Comparison of ENCODE assay signal across 8 cellular contexts in the genomic region with DNA sequence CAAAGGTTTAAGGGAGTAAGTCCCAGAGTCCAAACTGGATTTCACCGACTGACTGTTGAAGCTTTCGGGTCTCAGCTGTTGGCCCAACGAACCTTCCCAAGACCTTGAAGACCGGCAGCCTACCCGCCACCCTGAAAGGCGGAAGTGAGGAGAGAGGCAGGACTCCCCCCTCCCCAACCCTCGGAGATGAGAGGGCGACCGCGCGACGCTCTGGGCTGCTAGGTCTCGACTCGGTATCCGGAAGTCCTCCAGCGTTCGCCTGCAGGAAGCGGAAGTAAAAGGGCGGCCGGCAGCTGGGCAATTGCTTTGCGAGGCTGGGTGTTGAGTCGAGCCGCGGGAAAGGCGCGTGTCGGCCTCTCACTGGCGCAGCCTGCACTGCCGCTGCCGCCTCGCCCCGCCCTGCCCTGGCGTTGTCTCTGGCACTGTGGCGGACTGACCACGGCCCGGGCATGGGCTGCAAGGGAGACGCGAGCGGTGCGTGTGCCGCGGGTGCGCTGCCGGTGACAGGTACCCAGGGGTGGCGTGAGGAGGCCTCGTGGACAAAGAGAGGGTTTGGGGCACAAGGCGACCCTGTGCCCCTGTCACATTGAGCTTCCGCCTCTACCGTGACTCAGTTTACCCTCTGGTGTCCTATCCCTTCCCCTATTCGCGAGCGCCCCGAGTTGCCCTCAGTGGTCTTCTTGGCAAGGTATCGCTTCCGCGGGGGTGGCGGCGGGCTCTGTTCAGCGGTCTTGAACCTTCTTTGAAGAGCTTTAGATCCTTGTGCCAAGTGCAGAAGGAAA. TPM values are rescaled to one million over a fixed set of nuclear protein-coding genes. Genes with fewer than 3 reads are reported as not detected.
DNase-seq lines count a peak whose midpoint lies in the region; ATAC-seq lines count a peak whose summit lies in the region.

A gene with protein sequence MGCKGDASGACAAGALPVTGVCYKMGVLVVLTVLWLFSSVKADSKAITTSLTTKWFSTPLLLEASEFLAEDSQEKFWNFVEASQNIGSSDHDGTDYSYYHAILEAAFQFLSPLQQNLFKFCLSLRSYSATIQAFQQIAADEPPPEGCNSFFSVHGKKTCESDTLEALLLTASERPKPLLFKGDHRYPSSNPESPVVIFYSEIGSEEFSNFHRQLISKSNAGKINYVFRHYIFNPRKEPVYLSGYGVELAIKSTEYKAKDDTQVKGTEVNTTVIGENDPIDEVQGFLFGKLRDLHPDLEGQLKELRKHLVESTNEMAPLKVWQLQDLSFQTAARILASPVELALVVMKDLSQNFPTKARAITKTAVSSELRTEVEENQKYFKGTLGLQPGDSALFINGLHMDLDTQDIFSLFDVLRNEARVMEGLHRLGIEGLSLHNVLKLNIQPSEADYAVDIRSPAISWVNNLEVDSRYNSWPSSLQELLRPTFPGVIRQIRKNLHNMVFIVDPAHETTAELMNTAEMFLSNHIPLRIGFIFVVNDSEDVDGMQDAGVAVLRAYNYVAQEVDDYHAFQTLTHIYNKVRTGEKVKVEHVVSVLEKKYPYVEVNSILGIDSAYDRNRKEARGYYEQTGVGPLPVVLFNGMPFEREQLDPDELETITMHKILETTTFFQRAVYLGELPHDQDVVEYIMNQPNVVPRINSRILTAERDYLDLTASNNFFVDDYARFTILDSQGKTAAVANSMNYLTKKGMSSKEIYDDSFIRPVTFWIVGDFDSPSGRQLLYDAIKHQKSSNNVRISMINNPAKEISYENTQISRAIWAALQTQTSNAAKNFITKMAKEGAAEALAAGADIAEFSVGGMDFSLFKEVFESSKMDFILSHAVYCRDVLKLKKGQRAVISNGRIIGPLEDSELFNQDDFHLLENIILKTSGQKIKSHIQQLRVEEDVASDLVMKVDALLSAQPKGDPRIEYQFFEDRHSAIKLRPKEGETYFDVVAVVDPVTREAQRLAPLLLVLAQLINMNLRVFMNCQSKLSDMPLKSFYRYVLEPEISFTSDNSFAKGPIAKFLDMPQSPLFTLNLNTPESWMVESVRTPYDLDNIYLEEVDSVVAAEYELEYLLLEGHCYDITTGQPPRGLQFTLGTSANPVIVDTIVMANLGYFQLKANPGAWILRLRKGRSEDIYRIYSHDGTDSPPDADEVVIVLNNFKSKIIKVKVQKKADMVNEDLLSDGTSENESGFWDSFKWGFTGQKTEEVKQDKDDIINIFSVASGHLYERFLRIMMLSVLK (N-terminal part only) (plus strand): TSS at position 292 of the 782 bp plus-strand sequence. CDS start 158 bp downstream, at position 450.

- no peaks in the 10 kb centered on the region for H3K9me3 Mint-ChIP-seq in dendritic cell treated with granulocyte-macrophage colony-stimulating factor and Interleukin-4, amounts not matched to agents 40 ng/mL and 50 ng/mL, for 4 days

- peak within 1 kb of the TSS; percentile 97 for H3K4me3 Mint-ChIP-seq in dendritic cell treated with granulocyte-macrophage colony-stimulating factor and Interleukin-4, amounts not matched to agents 40 ng/mL and 50 ng/mL, for 4 days

- peaks cover 19% of the 10 kb centered on the region for H3K36me3 Mint-ChIP-seq in dendritic cell treated with granulocyte-macrophage colony-stimulating factor and Interleukin-4, amounts not matched to agents 40 ng/mL and 50 ng/mL, for 4 days (ENCODE audit: low read depth)

- H3K27me3 Mint-ChIP-seq in dendritic cell treated with granulocyte-macrophage colony-stimulating factor and Interleukin-4, amounts not matched to agents 40 ng/mL and 50 ng/mL, for 4 days = no peaks in the 10 kb centered on the region

- no peaks in the 10 kb centered on the region for H3K27me3 ChIP-seq in BLaER1 treated with 17β-estradiol and CSF1 and Interleukin-3, amounts not matched to agents 10 nM and 100 nM

- peak within 1 kb of the TSS; percentile 83 to 94 (median 90) for H3K9ac ChIP-seq in BLaER1 treated with 17β-estradiol and CSF1 and Interleukin-3, amounts not matched to agents 10 nM and 100 nM

- H3K9me3 ChIP-seq in BLaER1 treated with 17β-estradiol and CSF1 and Interleukin-3, amounts not matched to agents 10 nM and 100 nM (replicated peaks in 1 of 11) = no peaks in the 10 kb centered on the region

- H4K20me1 ChIP-seq in BLaER1 treated with 17β-estradiol and CSF1 and Interleukin-3, amounts not matched to agents 10 nM and 100 nM = peaks cover 19 to 39% (median 30%) of the 10 kb centered on the region in 11 experiments; a peak in 19 of 22 replicates

- H3K4me3 ChIP-seq in BLaER1 treated with 17β-estradiol and CSF1 and Interleukin-3, amounts not matched to agents 10 nM and 100 nM = peak within 1 kb of the TSS; percentile 79 to 99 (median 87)

- DNase-seq in NCI-H748 (lab: John Stamatoyannopoulos, UW; ENCODE audit: unreplicated experiment) (peak; percentile 95), left lobe of liver (ENCODE audit: low spot score) (peak; percentile 96)
- DNase-seq in activated CD4-positive, alpha-beta T cell treated with anti-CD3 and anti-CD28 coated beads, Interleukin-2, amount 50 U/mL, for 1 hour = peak; percentile 91
- peak; percentile 89 for DNase-seq in stimulated activated CD4-positive, alpha-beta T cell treated with anti-CD3 and anti-CD28 coated beads, Interleukin-2, amount 100 ng/mL, for 4 hours (ENCODE audit: low read depth)

- H3K4me2 ChIP-seq in BLaER1 treated with 17β-estradiol and CSF1 and Interleukin-3, amounts not matched to agents 10 nM and 100 nM = peak within 1 kb of the TSS; percentile 76 to 95 (median 83)

- H3K27ac ChIP-seq in BLaER1 treated with 17β-estradiol and CSF1 and Interleukin-3, amounts not matched to agents 10 nM and 100 nM = peak within 1 kb of the TSS; percentile 75 to 93 (median 88)

- H3K4me1 Mint-ChIP-seq in dendritic cell treated with granulocyte-macrophage colony-stimulating factor and Interleukin-4, amounts not matched to agents 40 ng/mL and 50 ng/mL, for 4 days (ENCODE audit: low read depth) = peaks cover 33% of the 10 kb centered on the region

- intact Hi-C loops in dendritic cell treated with granulocyte-macrophage colony-stimulating factor and Interleukin-4, amounts not matched to agents 40 ng/mL and 50 ng/mL, for 4 days (cut with micrococcal nuclease) = loop anchor here (1.0 to 10.0 kb wide), 2 partner anchors 63 to 216 kb away; a partner anchor contains a TSS

- peaks cover 7 to 24% (median 16%) of the 10 kb centered on the region in 11 experiments; a peak in 15 of 22 replicates for H3K36me3 ChIP-seq in BLaER1 treated with 17β-estradiol and CSF1 and Interleukin-3, amounts not matched to agents 10 nM and 100 nM

- peaks cover 30 to 42% (median 32%) of the 10 kb centered on the region in 10 experiments for H3K4me1 ChIP-seq in BLaER1 treated with 17β-estradiol and CSF1 and Interleukin-3, amounts not matched to agents 10 nM and 100 nM

- peak within 1 kb of the TSS; percentile 96 for H3K27ac Mint-ChIP-seq in dendritic cell treated with granulocyte-macrophage colony-stimulating factor and Interleukin-4, amounts not matched to agents 40 ng/mL and 50 ng/mL, for 4 days

- ATAC-seq in GM19351 (IDR thresholded peaks at IDR 0.05; ENCODE audit: unreplicated experiment) (peak; percentile 94), HG03521 (IDR thresholded peaks at IDR 0.05; ENCODE audit: unreplicated experiment) (peak; percentile 91), left lobe of liver (peak; percentile 98)

RNA-seq across cellular contexts. Expression of the gene that starts here (rescaled TPM):
- total RNA-seq in left lobe of liver = 33.0 TPM

Comparison
In these comparisons a context has a peak if more than half of its experiments do, and no peak if none do; other contexts are left out.
1. Peak in every context shown above with its lines: DNase-seq, ATAC-seq, H3K4me3 ChIP-seq and H3K27ac ChIP-seq.